ENCODE assay signal across 15 cellular contexts in genomic region chr18:25332002-25332401, GRCh38. TPM values are rescaled to one million over a fixed set of nuclear protein-coding genes. Genes with fewer than 3 reads are reported as not detected.
DNase-seq lines count a peak whose midpoint lies in the region; ATAC-seq and TF ChIP-seq lines count a peak whose summit lies in the region.
"Had no signal": no experiment of that assay in that cellular context is flagged by ENCODE, and none has a peak within 500 bp of the region (broad histone marks: within the 10 kb centered on the region; RNA-seq: fewer than 3 reads in every experiment).

No MANE protein-coding gene starts in this region.

- no peak overlapping the region for H4K8ac ChIP-seq in mesenchymal stem cell (ENCODE audit: low read length)

- no peak overlapping the region for H3K23ac ChIP-seq in mesenchymal stem cell (ENCODE audit: low read length in 2 of 2)

- H4K91ac ChIP-seq in mesenchymal stem cell (ENCODE audit: low read length), result no peak overlapping the region

- H3K14ac ChIP-seq in mesenchymal stem cell (ENCODE audit: low read length in 2 of 2), result no peak overlapping the region

- DNase-seq in mesenchymal stem cell (peak; percentile 33), NCI-H524 treated with DMSO at 0.1 percent for 48 hours (lab: John Stamatoyannopoulos, UW) (no peak), MV-4-11 (lab: John Stamatoyannopoulos, UW) (no peak)
- DNase-seq: ACHN; C1 segment of cervical spinal cord; CD4-positive, alpha-beta memory T cell; DMS79 treated with DMSO at 0.1 percent for 48 hours; EL; GOT3; H9 had no signal

- H3K9me2 ChIP-seq in Loucy (replicated peaks; ENCODE audit: low read depth, low read length), result no peaks in the 10 kb centered on the region

- no peak overlapping the region for H2AK5ac ChIP-seq in mesenchymal stem cell (ENCODE audit: low read length, severe bottlenecking)

- H3K4me1 ChIP-seq in ACC112 (ENCODE audit: control insufficient read depth, insufficient read depth, low read length, unreplicated experiment) (no peaks in the 10 kb centered on the region), Loucy (ENCODE audit: insufficient read depth, low read length, poor library complexity, severe bottlenecking) (peaks cover 43% of the 10 kb centered on the region), mesenchymal stem cell (ENCODE audit: control insufficient read depth, insufficient read depth, low read depth, low read length) (no peaks in the 10 kb centered on the region), skeletal muscle satellite cell (ENCODE audit: control insufficient read depth, insufficient read depth, low read length) (peaks cover 7% of the 10 kb centered on the region)

- H2BK12ac ChIP-seq in mesenchymal stem cell (ENCODE audit: low read length in 2 of 2), result no peak overlapping the region

- H3K4me3 ChIP-seq in ACC112 (ENCODE audit: low read depth, low read length) (peak overlapping the region; percentile 33; the same call in 1 of the 2 replicates), Loucy (ENCODE audit: low read length, poor library complexity, severe bottlenecking) (no peak overlapping the region), mesenchymal stem cell (ENCODE audit: insufficient read depth in 1 of 2, low read depth in 1 of 2, low read length in 2 of 2) (no peak overlapping the region), skeletal muscle satellite cell (ENCODE audit: low read length) (no peak overlapping the region)

- H2BK120ac ChIP-seq in mesenchymal stem cell (ENCODE audit: low read depth, low read length), result no peak overlapping the region

- H3K9ac ChIP-seq in Loucy (ENCODE audit: low read depth, low read length, poor library complexity, severe bottlenecking), result no peak overlapping the region
- H3K9ac ChIP-seq in mesenchymal stem cell (ENCODE audit: low read length), result peak overlapping the region; percentile 75
- no peak overlapping the region for H3K9ac ChIP-seq in skeletal muscle satellite cell (ENCODE audit: low read depth, low read length)

- H3K27me3 ChIP-seq in ACC112 (ENCODE audit: insufficient read depth, low read length) (no peaks in the 10 kb centered on the region), Loucy (ENCODE audit: insufficient read depth, low read length, poor library complexity, severe bottlenecking) (no peaks in the 10 kb centered on the region), mesenchymal stem cell (ENCODE audit: control insufficient read depth in 1 of 2, insufficient read depth in 1 of 2, low read length in 2 of 2) (no peaks in the 10 kb centered on the region), skeletal muscle satellite cell (ENCODE audit: control insufficient read depth, insufficient read depth, low read length) (no peaks in the 10 kb centered on the region)

- no peak overlapping the region for H2BK15ac ChIP-seq in mesenchymal stem cell (ENCODE audit: low read depth, poor library complexity, severe bottlenecking)

- H2AFZ ChIP-seq in ACC112 (ENCODE audit: low read length, unreplicated experiment) (peak overlapping the region; percentile 71), Loucy (ENCODE audit: low read length) (no peak overlapping the region), mesenchymal stem cell (ENCODE audit: low read depth, low read length) (no peak overlapping the region)

- H3K4me2 ChIP-seq in Loucy (ENCODE audit: low read depth, low read length, poor library complexity, severe bottlenecking) (peak overlapping the region; percentile 13), mesenchymal stem cell (ENCODE audit: low read length, poor library complexity, severe bottlenecking) (no peak overlapping the region), skeletal muscle satellite cell (ENCODE audit: low read length) (peak overlapping the region; percentile 30)

- no peaks in the 10 kb centered on the region for H3K79me2 ChIP-seq in ACC112 (ENCODE audit: control insufficient read depth, insufficient read depth, low read length, unreplicated experiment)
- peaks cover 83% of the 10 kb centered on the region for H3K79me2 ChIP-seq in Loucy (ENCODE audit: insufficient read depth, low read length)

- H3K79me1 ChIP-seq in mesenchymal stem cell (replicated peaks; ENCODE audit: low read length, poor library complexity, severe bottlenecking), result peaks cover 32% of the 10 kb centered on the region

- no peak overlapping the region for H2BK5ac ChIP-seq in mesenchymal stem cell (ENCODE audit: low read depth, low read length, poor library complexity, severe bottlenecking)

- H3K27ac ChIP-seq in ACC112 (ENCODE audit: low read depth, low read length), result no peak overlapping the region
- no peak overlapping the region for H3K27ac ChIP-seq in mesenchymal stem cell (ENCODE audit: low read length, poor library complexity, severe bottlenecking)
- H3K27ac ChIP-seq: 22Rv1 had no signal

- H3F3A ChIP-seq in Loucy (ENCODE audit: low read depth), result no peaks in the 10 kb centered on the region

- H3K18ac ChIP-seq in mesenchymal stem cell (ENCODE audit: low read depth in 1 of 2, low read length in 2 of 2), result no peak overlapping the region

- no peak for TF ChIP-seq CTCF in Loucy (conservative IDR thresholded peaks at IDR 0.05; ENCODE audit: low read length)

- H3K4ac ChIP-seq in mesenchymal stem cell (ENCODE audit: low read depth in 1 of 2, low read length in 2 of 2), result no peak overlapping the region

- no peak for ATAC-seq in GM21737 (IDR thresholded peaks at IDR 0.05; ENCODE audit: unreplicated experiment)

- H4K20me1 ChIP-seq in Loucy (ENCODE audit: insufficient read depth, low read length, poor library complexity, severe bottlenecking), result peaks cover 2% of the 10 kb centered on the region

- H3K9me3 ChIP-seq in Loucy (ENCODE audit: insufficient read depth, low read depth, low read length), result no peaks in the 10 kb centered on the region
- H3K9me3 ChIP-seq in mesenchymal stem cell (ENCODE audit: control insufficient read depth, low read length), result no peaks in the 10 kb centered on the region
- H3K9me3 ChIP-seq in skeletal muscle satellite cell (replicated peaks; ENCODE audit: low read length), result no peaks in the 10 kb centered on the region

- H3K36me3 ChIP-seq in ACC112 (ENCODE audit: insufficient read depth, low read length) (no peaks in the 10 kb centered on the region), Loucy (ENCODE audit: insufficient read depth, low read length) (0 out of 2 replicates have a peak, but pooled peaks cover 5% of the 10 kb centered on the region), mesenchymal stem cell (ENCODE audit: control insufficient read depth in 1 of 2, insufficient read depth in 2 of 2, low read depth in 1 of 2, low read length in 2 of 2) (no peaks in the 10 kb centered on the region), skeletal muscle satellite cell (ENCODE audit: insufficient read depth, low read length) (no peaks in the 10 kb centered on the region)

RNA-seq across cellular contexts. Expression of gene ZNF521, which starts 20.0 kb away (rescaled TPM):
- polyA plus RNA-seq in mesenchymal stem cell (2013, experiment 1 of 2), result 21.6 TPM
- 22.0 TPM for polyA plus RNA-seq in mesenchymal stem cell (2013, experiment 2 of 2)
- 16.2 and 19.3 TPM in 2 replicates for total RNA-seq in skeletal muscle satellite cell (2012; rRNA removed)
- total RNA-seq: CD4-positive, alpha-beta memory T cell had no signal
- polyA plus RNA-seq: CD4-positive, alpha-beta memory T cell had no signal
